Comparison of ENCODE assay signal across 2 cellular contexts in genomic region chr1:206863266-206863665, GRCh38.
TF ChIP-seq lines count a peak whose summit lies in the region.

No MANE protein-coding gene starts in this region.

TF ChIP-seq in GM23338, 12 proteins besides CTCF, POLR2A, EP300 and RAD21 (continued from another document):
- TF ChIP-seq, protein P1, sequence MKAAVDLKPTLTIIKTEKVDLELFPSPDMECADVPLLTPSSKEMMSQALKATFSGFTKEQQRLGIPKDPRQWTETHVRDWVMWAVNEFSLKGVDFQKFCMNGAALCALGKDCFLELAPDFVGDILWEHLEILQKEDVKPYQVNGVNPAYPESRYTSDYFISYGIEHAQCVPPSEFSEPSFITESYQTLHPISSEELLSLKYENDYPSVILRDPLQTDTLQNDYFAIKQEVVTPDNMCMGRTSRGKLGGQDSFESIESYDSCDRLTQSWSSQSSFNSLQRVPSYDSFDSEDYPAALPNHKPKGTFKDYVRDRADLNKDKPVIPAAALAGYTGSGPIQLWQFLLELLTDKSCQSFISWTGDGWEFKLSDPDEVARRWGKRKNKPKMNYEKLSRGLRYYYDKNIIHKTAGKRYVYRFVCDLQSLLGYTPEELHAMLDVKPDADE (IDR thresholded peaks at IDR 0.05), result no peak
- TF ChIP-seq JUNB (IDR thresholded peaks at IDR 0.05; ENCODE audit: unreplicated experiment) (no peak), NANOG (IDR thresholded peaks at IDR 0.05; ENCODE audit: borderline replicate concordance) (no peak), EZH2 (IDR thresholded peaks at IDR 0.05; ENCODE audit: low read depth, unreplicated experiment) (no peak)

TF ChIP-seq in WTC11, 78 proteins besides CTCF, POLR2A, EP300 and RAD21 (continued from another document):
- TF ChIP-seq, protein P2, sequence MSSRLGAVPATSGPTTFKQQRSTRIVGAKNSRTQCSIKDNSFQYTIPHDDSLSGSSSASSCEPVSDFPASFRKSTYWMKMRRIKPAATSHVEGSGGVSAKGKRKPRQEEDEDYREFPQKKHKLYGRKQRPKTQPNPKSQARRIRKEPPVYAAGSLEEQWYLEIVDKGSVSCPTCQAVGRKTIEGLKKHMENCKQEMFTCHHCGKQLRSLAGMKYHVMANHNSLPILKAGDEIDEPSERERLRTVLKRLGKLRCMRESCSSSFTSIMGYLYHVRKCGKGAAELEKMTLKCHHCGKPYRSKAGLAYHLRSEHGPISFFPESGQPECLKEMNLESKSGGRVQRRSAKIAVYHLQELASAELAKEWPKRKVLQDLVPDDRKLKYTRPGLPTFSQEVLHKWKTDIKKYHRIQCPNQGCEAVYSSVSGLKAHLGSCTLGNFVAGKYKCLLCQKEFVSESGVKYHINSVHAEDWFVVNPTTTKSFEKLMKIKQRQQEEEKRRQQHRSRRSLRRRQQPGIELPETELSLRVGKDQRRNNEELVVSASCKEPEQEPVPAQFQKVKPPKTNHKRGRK (CRISPR knock-in tag; IDR thresholded peaks at IDR 0.05; ENCODE audit: borderline replicate concordance), result no peak
- TF ChIP-seq IRF2 (CRISPR knock-in tag; IDR thresholded peaks at IDR 0.05; ENCODE audit: borderline replicate concordance, low read depth), result no peak
